In the genomic region with DNA sequence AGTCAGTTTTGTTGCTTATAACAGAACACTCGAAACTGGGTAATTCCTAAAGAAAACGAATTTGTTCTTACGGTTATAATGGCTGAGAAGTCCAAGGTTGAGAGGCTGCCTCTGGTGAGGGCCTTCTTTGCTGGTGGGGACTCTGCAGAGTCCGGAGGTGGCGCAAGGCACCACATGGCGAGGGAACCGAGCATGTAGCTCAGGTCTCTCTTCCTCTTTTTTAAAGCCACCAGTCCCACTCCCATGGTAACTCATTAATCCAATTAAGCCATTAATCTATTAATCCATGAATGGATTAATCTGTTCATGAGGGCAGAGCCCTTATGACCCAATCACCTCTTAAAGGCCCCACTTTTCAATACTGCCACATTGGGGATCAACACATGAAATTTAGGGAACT, we compare ENCODE assay signal across 34 cellular contexts. TPM values are rescaled to one million over a fixed set of nuclear protein-coding genes. Genes with fewer than 3 reads are reported as not detected.
"Had no signal": no experiment of that assay in that cellular context is flagged by ENCODE, and none has a peak within 500 bp of the region (broad histone marks: within the 10 kb centered on the region; RNA-seq: fewer than 3 reads in every experiment).

No MANE protein-coding gene starts in this region.

- DNase-seq: activated CD4-positive, alpha-beta memory T cell treated with anti-CD3 and anti-CD28 coated beads, Interleukin-2, amount 10 ng/mL, durations not matched to agents 7 days and 5 days; activated CD4-positive, alpha-beta T cell treated with anti-CD3 and anti-CD28 coated beads for 1 hour; activated CD4-positive, alpha-beta T cell treated with anti-CD3 and anti-CD28 coated beads for 48 hours; activated CD4-positive, CD25-positive, alpha-beta regulatory T cell; activated CD8-positive, alpha-beta memory T cell treated with anti-CD3 and anti-CD28 coated beads, Interleukin-2, amount 10 ng/mL, durations not matched to agents 7 days and 5 days; activated effector memory CD4-positive, alpha-beta T cell treated with Interleukin-2 at 50 U/mL for 16 hours; activated naive CD4-positive, alpha-beta T cell treated with anti-CD3 and anti-CD28 coated beads, Interleukin-2, amount 10 ng/mL, durations not matched to agents 7 days and 5 days; activated T-cell treated with anti-CD3 and anti-CD28 coated beads, Interleukin-2, amount 50 U/mL, for 48 hours; amniotic stem cell; aorta; brain microvascular endothelial cell; colonic mucosa; Kasumi-1; KG1; NCI-H1092 treated with DMSO at 0.1 percent for 48 hours; NCI-H1417; NCI-H146; NCI-H187; NCI-H2029 treated with DMSO at 0.1 percent for 48 hours; NCI-H2107; NCI-H2171 treated with DMSO at 0.1 percent for 48 hours; NCI-H2227 treated with DMSO at 0.1 percent for 48 hours; NCI-H446 treated with DMSO at 0.1 percent for 48 hours; NCI-H69; NK-92 treated with Interleukin-12 subunit alpha and Interleukin-12 subunit beta, amount 100 ng/mL, for 24 hours; RPMI8226; SHP77 treated with DMSO at 0.1 percent for 48 hours; SW 1271; T-helper 1 cell; T-helper 2 cell; T-helper 9 cell; WERI-Rb-1 had no signal

- H3K36me3 ChIP-seq: brain microvascular endothelial cell, colonic mucosa, MG63, WERI-Rb-1 had no signal

- H3K4me3 ChIP-seq: colonic mucosa, MG63 had no signal

- H3K27me3 ChIP-seq: brain microvascular endothelial cell, colonic mucosa, MG63 had no signal

- H3K4me1 ChIP-seq: colonic mucosa had no signal

- ATAC-seq: activated CD8-positive, alpha-beta memory T cell treated with anti-CD3 and anti-CD28 coated beads, Interleukin-2, amount 10 ng/mL, durations not matched to agents 7 days and 5 days; Panc1 had no signal

- H3K27ac ChIP-seq: brain microvascular endothelial cell, colonic mucosa had no signal

- H3K9me3 ChIP-seq: colonic mucosa, MG63 had no signal

RNA-seq across cellular contexts. Expression of a gene that starts 50.0 kb away (rescaled TPM):
- total RNA-seq: activated CD4-positive, alpha-beta memory T cell treated with anti-CD3 and anti-CD28 coated beads, Interleukin-2, amount 10 ng/mL, durations not matched to agents 7 days and 5 days; activated CD8-positive, alpha-beta memory T cell treated with anti-CD3 and anti-CD28 coated beads, Interleukin-2, amount 10 ng/mL, durations not matched to agents 7 days and 5 days; colonic mucosa had no signal
